In genomic region chr6:27312146-27312949, GRCh38 we compare ENCODE assay signal across 8 cellular contexts. TPM values are rescaled to one million over a fixed set of nuclear protein-coding genes. Genes with fewer than 3 reads are reported as not detected.
DNase-seq lines count a peak whose midpoint lies in the region; ATAC-seq and TF ChIP-seq lines count a peak whose summit lies in the region.

TSS of gene POM121L2 (minus strand) at chr6:27312273. CDS start at chr6:27312170, 103 bp downstream.

- H3K27me3 ChIP-seq in testis = no peaks in the 10 kb centered on the region

- H3K4me3 Mint-ChIP-seq in nephron progenitor cell = peak within 1 kb of the TSS; percentile 87

- intact Hi-C loops in testis (cut with DNase I; ENCODE audit: low total_unique reads) = no loop called here

- DNase-seq in Daoy (ENCODE audit: low read depth) (peak; percentile 80), NCI-H82 treated with DMSO at 0.1 percent for 48 hours (lab: John Stamatoyannopoulos, UW; ENCODE audit: unreplicated experiment) (peak; percentile 55), activated T-cell treated with anti-CD3 and anti-CD28 coated beads for 1 hour (ENCODE audit: low read depth) (peak; percentile 42), nephron progenitor cell (peak; percentile 74), testis (peak; percentile 77)

- no peaks in the 10 kb centered on the region for H3K4me1 Mint-ChIP-seq in nephron progenitor cell

- no peaks in the 10 kb centered on the region for H3K4me1 ChIP-seq in testis

- H3K4me3 ChIP-seq in testis = peak within 1 kb of the TSS; percentile 38 to 54

- TF ChIP-seq CTCF in nephron progenitor cell (IDR thresholded peaks at IDR 0.05) (peak; percentile 64), testis (IDR thresholded peaks at IDR 0.05) (peak in 2 of 3 experiments; percentile 29 to 39)

- TF ChIP-seq POLR2A in testis (IDR thresholded peaks at IDR 0.05) = no peak

- peak; percentile 67 for ATAC-seq in HG02870 (IDR thresholded peaks at IDR 0.05; ENCODE audit: unreplicated experiment)
- ATAC-seq in esophagus mucosa = peak; percentile 67
- no peak for ATAC-seq in HG03354 (IDR thresholded peaks at IDR 0.05; ENCODE audit: poor library complexity, severe bottlenecking, unreplicated experiment)

- no peak within 1 kb of the TSS for H3K27ac ChIP-seq in testis

- no peaks in the 10 kb centered on the region for H3K36me3 ChIP-seq in testis (ENCODE audit: low read depth, missing control alignments)

- WGBS in testis, 2 donors = 2% methylated on average over 26 to 54 of the region's 64 CpGs

- peaks cover 21% of the 10 kb centered on the region for H3K9me3 Mint-ChIP-seq in nephron progenitor cell

- H3K9me3 ChIP-seq in testis = no peaks in the 10 kb centered on the region

- H3K27me3 Mint-ChIP-seq in nephron progenitor cell (ENCODE audit: low read depth, poor library complexity) = peaks cover 82% of the 10 kb centered on the region

- H3K27ac Mint-ChIP-seq in nephron progenitor cell = no peak within 1 kb of the TSS

- H3K36me3 Mint-ChIP-seq in nephron progenitor cell (ENCODE audit: low read depth) = peaks cover 5% of the 10 kb centered on the region

RNA-seq across cellular contexts. Expression of gene POM121L2, which starts in this region (rescaled TPM):
- total RNA-seq in Daoy (2014; rRNA removed; shearing (Covaris generic)) = not detected in 2 replicates
- not detected for total RNA-seq in esophagus mucosa
- total RNA-seq in testis = 1 to 10 TPM; 4.2 to 5.1 TPM
- 18.4 TPM for polyA plus RNA-seq in testis (ENCODE audit: insufficient read depth, low read depth, low replicate concordance)

Comparison
In these comparisons a context has a peak if more than half of its experiments do, and no peak if none do; other contexts are left out.
1. Peak in DNase-seq in Daoy; RNA of the gene not detected or under 1 TPM.
2. Peak in ATAC-seq in esophagus mucosa; RNA of the gene not detected or under 1 TPM.